Comparison of ENCODE assay signal across 17 cellular contexts in genomic region chr3:14606663-14607339, GRCh38. TPM values are rescaled to one million over a fixed set of nuclear protein-coding genes. Genes with fewer than 3 reads are reported as not detected.
A peak's percentile ranks its signal among the peaks of the same experiment; 100 is the strongest.
DNase-seq lines count a peak whose midpoint lies in the region; ATAC-seq, FAIRE-seq and TF ChIP-seq lines count a peak whose summit lies in the region.
"Had no signal": no experiment of that assay in that cellular context is flagged by ENCODE, and none has a peak within 500 bp of the region (broad histone marks: within the 10 kb centered on the region; RNA-seq: fewer than 3 reads in every experiment).

No MANE protein-coding gene starts in this region.

- BruUV-seq in PC-3 (replicated peaks; lab: Mats Ljungman, UMichigan) = no TSS peak

- H3K27me3 ChIP-seq in BE2C = peaks cover 7% of the 10 kb centered on the region
- peaks cover 40% of the 10 kb centered on the region for H3K27me3 ChIP-seq in PC-3 (ENCODE audit: low read length)
- peaks cover 15% of the 10 kb centered on the region for H3K27me3 ChIP-seq in keratinocyte (ENCODE audit: control insufficient read depth, extremely low read depth, insufficient read depth, low read length)

- TF ChIP-seq CTCF in BE2C (IDR thresholded peaks at IDR 0.05; ENCODE audit: low read depth, low read length) (no peak), PC-3 (conservative IDR thresholded peaks at IDR 0.05; ENCODE audit: low read depth, low read length) (no peak), epithelial cell of esophagus (IDR thresholded peaks at IDR 0.05; ENCODE audit: insufficient read depth, low read depth, low read length, missing control alignments) (no peak), keratinocyte (optimal IDR thresholded peaks at IDR 0.05 in 1 of 3, IDR thresholded peaks at IDR 0.05 in 1 of 3, conservative IDR thresholded peaks at IDR 0.05 in 1 of 3; ENCODE audit: extremely low read depth in 1 of 3, insufficient read depth in 2 of 3, low read length in 3 of 3) (no peak)

- DNase-seq in BE2C = peak; percentile 59
- DNase-seq in PC-3 = peak; percentile 25
- peak; percentile 69 for DNase-seq in epithelial cell of esophagus (ENCODE audit: low read depth)
- DNase-seq in keratinocyte (ENCODE audit: low read depth, low spot score) = peak; percentile 73
- no peak for DNase-seq in activated gamma-delta T cell treated with Interleukin-2 at 50 U/mL for 16 hours
- DNase-seq in NCI-H774 (lab: John Stamatoyannopoulos, UW) = no peak
- DNase-seq: CD4-positive, alpha-beta memory T cell; DND-41; GDM1; MM.1S; NCI-H1105; NCI-H1694 treated with DMSO at 0.1 percent for 48 hours; NCI-H82; Peyer's patch had no signal

- H3K4me3 ChIP-seq in BE2C (ENCODE audit: low read depth, low read length) (no peak overlapping the region), PC-3 (ENCODE audit: low read length) (no peak overlapping the region), epithelial cell of esophagus (ENCODE audit: low read length) (no peak overlapping the region), keratinocyte (ENCODE audit: control insufficient read depth in 2 of 3, extremely low read depth in 1 of 3, insufficient read depth in 2 of 3, low read depth in 1 of 3, low read length in 3 of 3) (no peak overlapping the region)
- H3K4me3 ChIP-seq: Peyer's patch had no signal

- CTCF ChIA-PET in PC-3 (lab: Charles Lee) = no interaction called here

- no peaks in the 10 kb centered on the region for H4K20me1 ChIP-seq in PC-3 (ENCODE audit: low read length)
- H4K20me1 ChIP-seq in keratinocyte (ENCODE audit: control insufficient read depth, extremely low read depth, insufficient read depth, low read length) = no peaks in the 10 kb centered on the region

- H3K27ac ChIP-seq in PC-3 (ENCODE audit: low read length) (no peak overlapping the region), keratinocyte (ENCODE audit: control insufficient read depth, insufficient read depth, low read length) (no peak overlapping the region)
- H3K27ac ChIP-seq: KMS-11, Peyer's patch had no signal

- H3K9me1 ChIP-seq in keratinocyte (ENCODE audit: control insufficient read depth, extremely low read depth, insufficient read depth, low read length) = no peaks in the 10 kb centered on the region

- H3K9me3 ChIP-seq in BE2C (no peaks in the 10 kb centered on the region), PC-3 (ENCODE audit: low read length) (no peaks in the 10 kb centered on the region), keratinocyte (ENCODE audit: control insufficient read depth, low read depth, low read length) (no peaks in the 10 kb centered on the region)

- dilution Hi-C loops in keratinocyte (cut with MboI; ENCODE audit: extremely low pct_ligation_motif_present, low sequenced_read_pairs) = no loop called here

- H3K9ac ChIP-seq in PC-3 (ENCODE audit: low read length) (no peak overlapping the region), keratinocyte (ENCODE audit: control insufficient read depth, extremely low read depth, insufficient read depth, low read length) (no peak overlapping the region)
- H3K9ac ChIP-seq: KMS-11 had no signal

- H3K4me2 ChIP-seq in PC-3 (ENCODE audit: low read length) (no peak overlapping the region), keratinocyte (ENCODE audit: control insufficient read depth, extremely low read depth, insufficient read depth, low read depth, low read length) (no peak overlapping the region)
- H3K4me2 ChIP-seq: KMS-11 had no signal

- no peaks in the 10 kb centered on the region for H3K79me2 ChIP-seq in PC-3 (ENCODE audit: low read length)
- no peaks in the 10 kb centered on the region for H3K79me2 ChIP-seq in keratinocyte (ENCODE audit: control insufficient read depth, insufficient read depth, low read length)

- peak; percentile 14 for ATAC-seq in PC-3
- no peak for ATAC-seq in HG02642 (IDR thresholded peaks at IDR 0.05; ENCODE audit: poor library complexity, unreplicated experiment)

- intact Hi-C loops in PC-3 (cut with micrococcal nuclease) = no loop called here

- H3K9me2 ChIP-seq in PC-3 (replicated peaks; ENCODE audit: low read length) = no peaks in the 10 kb centered on the region

- no peaks in the 10 kb centered on the region for H3K4me1 ChIP-seq in BE2C
- H3K4me1 ChIP-seq in PC-3 (ENCODE audit: insufficient read depth, low read length) = no peaks in the 10 kb centered on the region
- H3K4me1 ChIP-seq in keratinocyte (ENCODE audit: control insufficient read depth, extremely low read depth, insufficient read depth, low read length) = peaks cover 11% of the 10 kb centered on the region

- H3K36me3 ChIP-seq in BE2C = no peaks in the 10 kb centered on the region
- no peaks in the 10 kb centered on the region for H3K36me3 ChIP-seq in PC-3 (ENCODE audit: low read depth, low read length)
- H3K36me3 ChIP-seq in keratinocyte (ENCODE audit: control insufficient read depth in 2 of 2, extremely low read depth in 1 of 2, insufficient read depth in 2 of 2, low read length in 2 of 2) = no peaks in the 10 kb centered on the region
- H3K36me3 ChIP-seq: Peyer's patch had no signal

- POLR2A ChIA-PET in PC-3 (lab: Charles Lee; ENCODE audit: unreplicated experiment) = no interaction called here

- H2AFZ ChIP-seq in PC-3 (ENCODE audit: low read length) = no peak overlapping the region
- H2AFZ ChIP-seq in keratinocyte (ENCODE audit: control insufficient read depth, low read length) = no peak overlapping the region

- H3F3A ChIP-seq in PC-3 (ENCODE audit: low read length, unreplicated experiment) = no peaks in the 10 kb centered on the region

- peak; percentile 76 for FAIRE-seq in keratinocyte (lab: Jason Lieb, UNC)
- FAIRE-seq: D721Med had no signal

RNA-seq across cellular contexts. Expression of gene CCDC174, which starts 44.8 kb away (rescaled TPM):
- polyA plus RNA-seq in BE2C (2012; ENCODE audit: insufficient read depth, insufficient read length, low read depth) = 16.8 TPM
- total RNA-seq in PC-3 (2014; rRNA removed) = 8.2 and 16.1 TPM in 2 replicates
- polyA plus RNA-seq in keratinocyte = 3.6 to 8.8 TPM (median 6.2 TPM) in 3 replicates
- polyA plus RNA-seq in keratinocyte (2011; ENCODE audit: low read depth) = 86.9 TPM
- 4.0 and 4.4 TPM in 2 replicates for polyA plus RNA-seq in keratinocyte (2011; cell fraction: cytosol; rRNA removed)
- 8.9 and 12.3 TPM in 2 replicates for polyA plus RNA-seq in keratinocyte (2011; cell fraction: nucleus; rRNA removed)
- 6.2 and 14.1 TPM in 2 replicates for polyA plus RNA-seq in keratinocyte (2012; ENCODE audit: low replicate concordance)
- 3.0 to 5.1 TPM (median 4.3 TPM) in 3 replicates for polyA minus RNA-seq in keratinocyte
- 2.5 TPM for polyA minus RNA-seq in keratinocyte (2011; cell fraction: cytosol; rRNA and poly(A)+ RNA removed)
- 4.2 and 7.0 TPM in 2 replicates for polyA minus RNA-seq in keratinocyte (2011; cell fraction: nucleus; rRNA and poly(A)+ RNA removed)

Comparison
In these comparisons a context has a peak if more than half of its experiments do, and no peak if none do; other contexts are left out.
1. DNase-seq: peak in BE2C (single experiment), PC-3 (single experiment), epithelial cell of esophagus (single experiment) and keratinocyte (single experiment); none in activated gamma-delta T cell treated with Interleukin-2 at 50 U/mL for 16 hours (single experiment) and NCI-H774 (single experiment).